In the genomic region with DNA sequence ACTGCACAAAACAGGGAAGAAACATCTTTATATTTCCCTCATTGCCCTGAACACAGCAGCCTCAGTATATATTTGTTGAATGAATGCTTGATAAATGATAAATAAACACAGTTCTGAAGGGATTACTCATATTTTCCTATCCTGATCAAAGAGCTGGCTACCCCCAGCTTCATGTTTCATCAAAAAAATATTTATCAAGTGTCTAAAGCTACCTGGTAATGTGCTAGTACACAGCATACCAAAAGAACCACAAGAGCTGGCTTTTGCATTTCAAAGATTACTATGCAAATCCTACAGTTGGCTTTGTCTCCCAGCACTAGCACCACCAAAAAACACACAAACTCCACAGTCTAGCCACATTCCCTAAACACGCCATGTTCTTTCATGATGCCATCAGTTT, we compare ENCODE assay signal across 14 cellular contexts.
A peak's percentile ranks its signal among the peaks of the same experiment; 100 is the strongest.
DNase-seq lines count a peak whose midpoint lies in the region; ATAC-seq, FAIRE-seq and TF ChIP-seq lines count a peak whose summit lies in the region.
"Had no signal": no experiment of that assay in that cellular context is flagged by ENCODE, and none has a peak within 500 bp of the region (broad histone marks: within the 10 kb centered on the region; RNA-seq: fewer than 3 reads in every experiment).

No MANE protein-coding gene starts in this region.

- 89 to 97% methylated on average over 1 of the region's 1 CpG for WGBS in pancreas, 2 donors

- no peak for FAIRE-seq in pancreas (lab: Jason Lieb, UNC)
- FAIRE-seq: TTC549 had no signal

- H3K4me1 ChIP-seq in pancreas: peaks cover 0 to 5% (median 0%) of the 10 kb centered on the region in 3 donors
- H3K4me1 ChIP-seq in BE2C: peaks cover 7% of the 10 kb centered on the region; the same call in 1 of the 2 replicates

- ATAC-seq in pancreas: peak in 3 of 4 donors; percentile 39 to 74 (median 69)
- ATAC-seq: left colon had no signal

- intact Hi-C loops in pancreas (cut with DNase I): no loop called here

- H3K27ac ChIP-seq in RWPE1 (no peak overlapping the region), pancreas (no peak overlapping the region)

- POLR2A ChIA-PET in RWPE1 (lab: Yijun Ruan, JAX; ENCODE audit: low non-redundant PET): no interaction called here

- H3K4me3 ChIP-seq in pancreas (no peak overlapping the region), BE2C (ENCODE audit: low read depth, low read length) (no peak overlapping the region)

- H3K9me3 ChIP-seq in pancreas (no peaks in the 10 kb centered on the region), BE2C (no peaks in the 10 kb centered on the region)

- H3K27me3 ChIP-seq in pancreas: no peaks in the 10 kb centered on the region
- H3K27me3 ChIP-seq in BE2C: no peaks in the 10 kb centered on the region

- DNase-seq in ELR (ENCODE audit: low read depth) (peak; percentile 88), RWPE1 (ENCODE audit: low spot score) (peak; percentile 11), fibroblast of peridontal ligament (ENCODE audit: extremely low read depth) (peak; percentile 29), pancreas (no peak), OCI-M1 (lab: John Stamatoyannopoulos, UW) (no peak), BE2C (no peak), GF-D8 (lab: John Stamatoyannopoulos, UW) (no peak), LoVo (ENCODE audit: low spot score) (no peak)
- DNase-seq: activated T-cell treated with anti-CD3 and anti-CD28 coated beads for 4 hours, erythroblast, left colon, NCI-H187 treated with DMSO at 0.1 percent for 48 hours, retina had no signal

- H3K36me3 ChIP-seq in pancreas (no peaks in the 10 kb centered on the region), BE2C (no peaks in the 10 kb centered on the region)

- TF ChIP-seq CTCF in RWPE1 (conservative IDR thresholded peaks at IDR 0.05; ENCODE audit: low read depth): no peak
- TF ChIP-seq CTCF in pancreas (IDR thresholded peaks at IDR 0.05): no peak
- TF ChIP-seq CTCF in BE2C (IDR thresholded peaks at IDR 0.05; ENCODE audit: low read depth, low read length): no peak

- CTCF ChIA-PET in RWPE1 (lab: Yijun Ruan, JAX): interaction anchor here (0.6 kb wide), 1 partner anchor 257 kb away, joined by 5 read pairs; no protein-coding TSS in a partner anchor

Comparison
In these comparisons a context has a peak if more than half of its experiments do, and no peak if none do; other contexts are left out.
1. DNase-seq: peak in ELR (single experiment), RWPE1 (single experiment) and fibroblast of peridontal ligament (single experiment); none in pancreas (0 of 6), OCI-M1 (single experiment), BE2C (single experiment), GF-D8 (single experiment) and LoVo (single experiment).